In the genomic region with DNA sequence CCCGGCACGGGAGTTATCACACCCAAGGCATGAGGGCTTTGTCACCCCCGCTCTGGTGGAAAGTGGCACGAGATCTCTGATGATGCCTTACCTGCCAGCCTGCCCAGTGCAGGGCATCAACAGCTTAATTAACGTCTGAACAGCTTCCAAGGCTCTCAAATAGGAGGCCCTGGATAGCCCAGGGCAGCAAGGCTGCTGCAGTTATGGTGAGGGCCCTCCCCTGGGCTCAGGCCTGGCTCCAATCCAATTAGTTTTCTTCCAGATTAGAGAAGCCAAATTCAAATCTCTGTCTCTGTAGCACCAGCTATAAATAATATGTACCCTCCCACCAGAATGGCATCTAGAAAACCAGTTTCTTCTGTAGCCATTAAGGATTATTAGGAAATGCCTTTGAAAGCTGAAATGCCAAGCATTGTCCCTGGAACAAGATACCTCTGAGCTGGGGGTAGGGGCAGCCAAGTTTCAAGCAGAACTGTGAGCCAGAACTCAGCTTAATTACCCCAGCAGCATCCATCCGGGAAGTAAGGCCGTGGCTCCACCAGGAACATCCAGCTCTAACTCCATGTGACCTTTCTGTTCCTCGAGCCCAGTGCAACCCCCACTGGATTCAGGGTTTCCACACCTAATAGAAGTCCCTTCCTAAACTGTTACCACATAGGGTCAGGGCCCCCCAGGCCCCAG, we compare ENCODE assay signal across 10 cellular contexts. TPM values are rescaled to one million over a fixed set of nuclear protein-coding genes. Genes with fewer than 3 reads are reported as not detected.
A peak's percentile ranks its signal among the peaks of the same experiment; 100 is the strongest.
DNase-seq lines count a peak whose midpoint lies in the region; ATAC-seq and TF ChIP-seq lines count a peak whose summit lies in the region.
"Had no signal": no experiment of that assay in that cellular context is flagged by ENCODE, and none has a peak within 500 bp of the region (broad histone marks: within the 10 kb centered on the region; RNA-seq: fewer than 3 reads in every experiment).

No MANE protein-coding gene starts in this region.

- no peaks in the 10 kb centered on the region for H3K27me3 ChIP-seq in upper lobe of right lung

- no peak for ATAC-seq in upper lobe of right lung
- ATAC-seq: activated T-cell treated with anti-CD3 and anti-CD28 coated beads, Interleukin-2, amount 50 U/mL, for 4 hours had no signal

- peak; percentile 23 for DNase-seq in NCI-H2227 treated with DMSO at 0.1 percent for 48 hours (lab: John Stamatoyannopoulos, UW)
- no peak for DNase-seq in NCI-H2227 (lab: John Stamatoyannopoulos, UW; ENCODE audit: unreplicated experiment)
- DNase-seq in coronary artery (ENCODE audit: low spot score), result no peak
- DNase-seq in mesothelial cell of epicardium (ENCODE audit: low spot score in 2 of 2, unreplicated experiment in 2 of 2), result no peak
- DNase-seq in upper lobe of right lung, result peak; percentile 47
- no peak for DNase-seq in OCI-M1 (lab: John Stamatoyannopoulos, UW)
- DNase-seq in HuH-7.5 (ENCODE audit: low spot score), result no peak
- DNase-seq in NCI-H187 treated with DMSO at 0.1 percent for 48 hours (lab: John Stamatoyannopoulos, UW), result no peak
- DNase-seq: activated T-cell treated with anti-CD3 and anti-CD28 coated beads, Interleukin-2, amount 50 U/mL, for 4 hours; MV-4-11 had no signal

- peaks cover 21% of the 10 kb centered on the region for H3K36me3 ChIP-seq in upper lobe of right lung

- H3K4me3 Mint-ChIP-seq in mesothelial cell of epicardium, result no peak overlapping the region
- H3K4me3 Mint-ChIP-seq: activated T-cell treated with anti-CD3 and anti-CD28 coated beads, Interleukin-2, amount 50 U/mL, for 4 hours had no signal

- peak overlapping the region; percentile 61 for H3K27ac Mint-ChIP-seq in mesothelial cell of epicardium

- intact Hi-C loops in upper lobe of right lung (cut with DNase I), result no loop called here

- H3K4me3 ChIP-seq in coronary artery (no peak overlapping the region), upper lobe of right lung (no peak overlapping the region)

- no peaks in the 10 kb centered on the region for H3K9me3 Mint-ChIP-seq in mesothelial cell of epicardium
- H3K9me3 Mint-ChIP-seq: activated T-cell treated with anti-CD3 and anti-CD28 coated beads, Interleukin-2, amount 50 U/mL, for 4 hours had no signal

- peaks cover 10% of the 10 kb centered on the region for H3K36me3 Mint-ChIP-seq in mesothelial cell of epicardium

- H3K27me3 Mint-ChIP-seq in mesothelial cell of epicardium (ENCODE audit: low read depth), result no peaks in the 10 kb centered on the region

- peaks cover 22% of the 10 kb centered on the region for H3K4me1 Mint-ChIP-seq in mesothelial cell of epicardium

- no peaks in the 10 kb centered on the region for H3K9me3 ChIP-seq in upper lobe of right lung

- H3K27ac ChIP-seq in coronary artery, result peak overlapping the region; percentile 40 to 50
- peak overlapping the region; percentile 67 for H3K27ac ChIP-seq in upper lobe of right lung

- TF ChIP-seq CTCF in coronary artery (IDR thresholded peaks at IDR 0.05) (no peak), mesothelial cell of epicardium (IDR thresholded peaks at IDR 0.05; ENCODE audit: unreplicated experiment) (no peak), upper lobe of right lung (IDR thresholded peaks at IDR 0.05) (no peak)

- peaks cover 56% of the 10 kb centered on the region for H3K4me1 ChIP-seq in upper lobe of right lung

RNA-seq across cellular contexts. Expression of a gene that starts 12.5 kb away (rescaled TPM):
- total RNA-seq in mesothelial cell of epicardium (70.6 to 72.4 TPM (median 71.7 TPM) in 3 replicates), upper lobe of right lung (275 TPM)

Comparison
In these comparisons a context has a peak if more than half of its experiments do, and no peak if none do; other contexts are left out.
1. DNase-seq: peak in NCI-H2227 treated with DMSO at 0.1 percent for 48 hours (single experiment) and upper lobe of right lung (single experiment); none in NCI-H2227 (single experiment), coronary artery (single experiment), mesothelial cell of epicardium (0 of 2), OCI-M1 (single experiment), HuH-7.5 (single experiment) and NCI-H187 treated with DMSO at 0.1 percent for 48 hours (single experiment).